21 cellular contexts compared by ENCODE assay signal in genomic region chr5:3490962-3491477, GRCh38.
"Had no signal": no experiment of that assay in that cellular context is flagged by ENCODE, and none has a peak within 500 bp of the region (broad histone marks: within the 10 kb centered on the region; RNA-seq: fewer than 3 reads in every experiment).

No MANE protein-coding gene starts in this region.

- H3K27me3 Mint-ChIP-seq: dendritic cell treated with granulocyte-macrophage colony-stimulating factor and Interleukin-4, amounts not matched to agents 40 ng/mL and 50 ng/mL, for 4 days; effector memory CD8-positive, alpha-beta T cell had no signal

- H3K9me3 Mint-ChIP-seq: dendritic cell treated with granulocyte-macrophage colony-stimulating factor and Interleukin-4, amounts not matched to agents 40 ng/mL and 50 ng/mL, for 4 days had no signal

- H3K4me3 Mint-ChIP-seq: dendritic cell treated with granulocyte-macrophage colony-stimulating factor and Interleukin-4, amounts not matched to agents 40 ng/mL and 50 ng/mL, for 4 days; effector memory CD8-positive, alpha-beta T cell; naive thymus-derived CD4-positive, alpha-beta T cell; nephron progenitor cell had no signal

- H3K36me3 ChIP-seq: heart right ventricle, neutrophil, stomach, thoracic aorta, transverse colon had no signal

- H3K4me1 Mint-ChIP-seq: naive thymus-derived CD4-positive, alpha-beta T cell had no signal

- H3K27me3 ChIP-seq: foreskin keratinocyte, heart right ventricle, neutrophil, transverse colon had no signal

- DNase-seq: effector memory CD8-positive, alpha-beta T cell; erythroblast; foreskin keratinocyte; heart right ventricle; hypothalamus; islet precursor cell; mammary epithelial cell; naive thymus-derived CD4-positive, alpha-beta T cell; nephron progenitor cell; psoas muscle; small intestine; stimulated activated CD4-positive, alpha-beta T cell treated with anti-CD3 and anti-CD28 coated beads, Interleukin-12 subunit alpha, Interleukin-12 subunit beta, amount 100 ng/mL, for 4 hours; stimulated activated naive CD4-positive, alpha-beta T cell; stomach; substantia nigra; transverse colon had no signal

- FAIRE-seq: colon, small intestine had no signal

- H3K4me3 ChIP-seq: heart right ventricle, psoas muscle, stomach, thoracic aorta, transverse colon had no signal

- H3K9me3 ChIP-seq: neutrophil, transverse colon had no signal

- H3K36me3 Mint-ChIP-seq: naive thymus-derived CD4-positive, alpha-beta T cell had no signal

- ATAC-seq: effector memory CD8-positive, alpha-beta T cell; foreskin keratinocyte; heart right ventricle; left lobe of liver; naive thymus-derived CD4-positive, alpha-beta T cell; psoas muscle had no signal

- H3K27ac Mint-ChIP-seq: dendritic cell treated with granulocyte-macrophage colony-stimulating factor and Interleukin-4, amounts not matched to agents 40 ng/mL and 50 ng/mL, for 4 days; effector memory CD8-positive, alpha-beta T cell; naive thymus-derived CD4-positive, alpha-beta T cell; nephron progenitor cell had no signal

- H3K27ac ChIP-seq: foreskin keratinocyte, heart right ventricle, neutrophil, psoas muscle, stomach, thoracic aorta, transverse colon had no signal

- H3K4me1 ChIP-seq: foreskin keratinocyte, heart right ventricle, psoas muscle, stomach, transverse colon had no signal
